Comparison of ENCODE assay signal across 9 cellular contexts in the genomic region with DNA sequence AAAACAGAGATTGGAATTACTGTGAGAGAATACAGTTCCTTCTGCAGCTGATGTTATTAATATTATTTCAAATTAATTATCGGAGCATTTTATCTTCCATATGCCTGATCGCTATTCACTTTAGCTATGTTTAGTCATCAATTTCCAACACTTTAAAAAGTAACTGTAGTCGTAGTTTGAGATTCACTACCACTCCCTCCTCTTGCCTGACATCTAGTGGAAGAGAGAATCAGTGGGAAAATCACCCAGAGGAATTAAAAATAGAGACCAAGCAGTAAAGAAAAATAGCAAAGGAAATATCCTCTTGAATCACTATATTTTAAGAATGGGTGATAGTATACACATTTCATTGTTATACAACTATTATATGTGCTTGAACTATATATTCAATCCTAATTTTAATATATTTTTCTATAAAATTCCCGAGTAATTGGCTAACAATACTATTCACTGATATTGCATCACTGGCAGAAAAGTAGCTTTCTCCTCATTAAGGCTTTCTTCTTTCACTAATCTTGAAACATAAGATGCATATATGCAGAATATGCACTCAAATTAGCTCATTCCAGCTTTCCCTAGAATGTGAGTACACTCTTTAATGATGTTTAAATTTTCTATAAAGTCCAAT.
DNase-seq lines count a peak whose midpoint lies in the region; ATAC-seq, FAIRE-seq and TF ChIP-seq lines count a peak whose summit lies in the region.
"Had no signal": no experiment of that assay in that cellular context is flagged by ENCODE, and none has a peak within 500 bp of the region (broad histone marks: within the 10 kb centered on the region; RNA-seq: fewer than 3 reads in every experiment).

No MANE protein-coding gene starts in this region.

- FAIRE-seq in GM12892 (lab: Jason Lieb, UNC) = no peak

- H3K27ac Mint-ChIP-seq in HFFc6 = no peak overlapping the region
- H3K27ac Mint-ChIP-seq in glutamatergic neuron (ENCODE audit: unreplicated experiment) = no peak overlapping the region

- H3K36me3 Mint-ChIP-seq in HFFc6 (ENCODE audit: low read depth) (no peaks in the 10 kb centered on the region), glutamatergic neuron (ENCODE audit: unreplicated experiment) (no peaks in the 10 kb centered on the region)

- TF ChIP-seq CTCF in HFFc6 (IDR thresholded peaks at IDR 0.05) = peak; percentile 56
- TF ChIP-seq CTCF in glutamatergic neuron (IDR thresholded peaks at IDR 0.05; ENCODE audit: partially characterized antibody, unreplicated experiment) = peak; percentile 35

- H3K4me3 Mint-ChIP-seq in HFFc6 = no peak overlapping the region
- H3K4me3 Mint-ChIP-seq in glutamatergic neuron (ENCODE audit: unreplicated experiment) = no peak overlapping the region

- TF ChIP-seq POLR2A in GM12892 (IDR thresholded peaks at IDR 0.05; ENCODE audit: low read depth, low read length) = no peak

- ATAC-seq in GM18907 (IDR thresholded peaks at IDR 0.05; ENCODE audit: unreplicated experiment) (no peak), HG02938 (IDR thresholded peaks at IDR 0.05; ENCODE audit: unreplicated experiment) (no peak)

- DNase-seq in Ammon's horn (ENCODE audit: low spot score) (peak; percentile 34), HFFc6 (no peak), RKO (ENCODE audit: low spot score) (peak; percentile 70), glutamatergic neuron (no peak), hepatic stellate cell (ENCODE audit: low spot score) (no peak), GM12892 (ENCODE audit: insufficient read length) (no peak)
- DNase-seq: stimulated activated CD4-positive, alpha-beta T cell treated with anti-CD3 and anti-CD28 coated beads, Interleukin-4, amount 100 ng/mL, for 24 hours had no signal

- H3K27me3 Mint-ChIP-seq in HFFc6 (ENCODE audit: insufficient read depth) (no peaks in the 10 kb centered on the region; the same call in 1 of the 2 replicates), glutamatergic neuron (ENCODE audit: unreplicated experiment) (no peaks in the 10 kb centered on the region)

- H3K9me3 Mint-ChIP-seq in HFFc6 = peaks cover 21% of the 10 kb centered on the region
- no peaks in the 10 kb centered on the region for H3K9me3 Mint-ChIP-seq in glutamatergic neuron (ENCODE audit: unreplicated experiment)

- H3K4me1 Mint-ChIP-seq in HFFc6 (ENCODE audit: low read depth) (no peaks in the 10 kb centered on the region), glutamatergic neuron (ENCODE audit: low read depth, unreplicated experiment) (no peaks in the 10 kb centered on the region)

Comparison
In these comparisons a context has a peak if more than half of its experiments do, and no peak if none do; other contexts are left out.
1. DNase-seq: peak in Ammon's horn (single experiment) and RKO (single experiment); none in HFFc6 (single experiment), glutamatergic neuron (single experiment), hepatic stellate cell (single experiment) and GM12892 (single experiment).